ENCODE assay signal across 1 cellular context in the genomic region with DNA sequence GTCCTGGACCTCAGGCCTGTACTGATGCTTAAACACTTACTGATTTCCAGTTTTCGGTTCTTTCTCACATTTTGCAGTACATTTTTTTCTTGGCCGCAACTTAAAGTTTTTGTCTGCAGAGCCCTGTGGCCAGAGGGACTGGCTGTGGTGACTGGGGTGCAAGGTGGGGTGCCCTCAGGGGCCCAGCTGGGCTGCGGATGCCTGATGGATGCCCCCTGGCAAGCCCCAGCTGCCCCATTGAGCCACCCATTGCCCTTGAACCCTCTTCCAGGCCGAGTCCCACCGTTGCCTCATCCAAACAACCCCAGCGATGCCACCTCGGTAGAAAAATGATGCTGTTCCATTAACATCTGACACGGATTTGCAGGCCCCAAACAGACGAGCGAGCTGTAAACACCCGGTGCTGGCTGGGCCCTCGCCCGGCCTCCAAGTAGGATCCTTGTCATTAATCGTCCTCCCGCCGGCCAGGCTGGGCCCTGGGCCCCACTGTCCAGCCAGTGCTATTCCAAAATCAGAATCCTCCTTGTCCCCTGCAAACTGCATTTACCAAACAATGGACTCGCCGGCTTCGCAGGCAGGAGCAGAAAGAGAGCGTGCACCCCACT.
TF ChIP-seq lines count a peak whose summit lies in the region.

No MANE protein-coding gene starts in this region.

TF ChIP-seq in endothelial cell of umbilical vein, 7 proteins besides CTCF, POLR2A, EP300 and RAD21:
- TF ChIP-seq EZH2 (IDR thresholded peaks at IDR 0.05; ENCODE audit: borderline replicate concordance, low read depth, low read length, severe bottlenecking): no peak
- no peak for TF ChIP-seq POLR2AphosphoS5 (IDR thresholded peaks at IDR 0.05; ENCODE audit: insufficient read depth, low read depth, low read length)
- no peak for TF ChIP-seq JUN (IDR thresholded peaks at IDR 0.05; ENCODE audit: borderline replicate concordance, insufficient read depth, insufficient read length, low read depth)
- TF ChIP-seq FOS (IDR thresholded peaks at IDR 0.05; ENCODE audit: borderline replicate concordance, insufficient read depth, low read length): no peak
- TF ChIP-seq, protein P1, sequence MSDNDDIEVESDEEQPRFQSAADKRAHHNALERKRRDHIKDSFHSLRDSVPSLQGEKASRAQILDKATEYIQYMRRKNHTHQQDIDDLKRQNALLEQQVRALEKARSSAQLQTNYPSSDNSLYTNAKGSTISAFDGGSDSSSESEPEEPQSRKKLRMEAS (IDR thresholded peaks at IDR 0.05; ENCODE audit: insufficient read depth, insufficient read length): no peak
- TF ChIP-seq GATA2 (IDR thresholded peaks at IDR 0.05; ENCODE audit: insufficient read depth, insufficient read length, low read depth, low read length): no peak
- no peak for TF ChIP-seq MYC (IDR thresholded peaks at IDR 0.05; ENCODE audit: low read depth, low read length)
TF ChIP-seq in endothelial cell of umbilical vein: peak in this region for 0.
